ENCODE assay signal across 8 cellular contexts in genomic region chr2:101253713-101254085, GRCh38. TPM values are rescaled to one million over a fixed set of nuclear protein-coding genes. Genes with fewer than 3 reads are reported as not detected.
DNase-seq lines count a peak whose midpoint lies in the region; ATAC-seq and TF ChIP-seq lines count a peak whose summit lies in the region.

No MANE protein-coding gene starts in this region.

- no peak for DNase-seq in AG04449 (ENCODE audit: low read depth, low spot score)
- peak; percentile 2 for DNase-seq in IMR-90
- DNase-seq in central memory CD8-positive, alpha-beta T cell (ENCODE audit: low spot score in 2 of 2), result no peak
- DNase-seq in SHP77 (lab: John Stamatoyannopoulos, UW), result no peak
- DNase-seq in NCI-H2081 treated with DMSO at 0.1 percent for 48 hours (lab: John Stamatoyannopoulos, UW), result no peak
- DNase-seq in HUDEP-2 (lab: John Stamatoyannopoulos, UW; ENCODE audit: unreplicated experiment in 76 of 76), result no peak

- TF ChIP-seq POLR2A in IMR-90 (IDR thresholded peaks at IDR 0.05; ENCODE audit: low read depth, low read length), result no peak

- CTCF ChIA-PET in AG04449 (lab: Yijun Ruan, JAX) (interaction anchor here (0.9 to 3.5 kb wide), 5 partner anchors 9 to 646 kb away, joined by 3 to 15 read pairs (median 3); no protein-coding TSS in a partner anchor), IMR-90 (lab: Yijun Ruan, JAX) (no interaction called here)

- dilution Hi-C loops in IMR-90 (cut with HindIII; ENCODE audit: low sequenced_read_pairs, unreplicated experiment), result no loop called here

- ATAC-seq in IMR-90 (ENCODE audit: low read depth) (no peak), GM18520 (IDR thresholded peaks at IDR 0.05; ENCODE audit: unreplicated experiment) (no peak)
- ATAC-seq in central memory CD8-positive, alpha-beta T cell (replicated peaks; ENCODE audit: extremely low read depth, poor library complexity, severe bottlenecking), result peak; percentile 0

- H3K36me3 Mint-ChIP-seq in central memory CD8-positive, alpha-beta T cell (ENCODE audit: insufficient read depth), result peaks cover 32% of the 10 kb centered on the region

- whole genome bisulfite sequencing in IMR-90 (ENCODE audit: extremely low coverage in 2 of 2, insufficient read length in 1 of 2), 2 experiments, result 15% methylated on average over 7 of the region's 11 CpGs; no CpG with 5 or more reads in 1 of the 2 experiments

- H3K36me3 ChIP-seq in IMR-90 (ENCODE audit: control insufficient read depth, insufficient read depth, low read length), result peaks cover 4% of the 10 kb centered on the region
- no peaks in the 10 kb centered on the region for H3K36me3 ChIP-seq in mucosa of stomach (ENCODE audit: control insufficient read depth, insufficient read depth, low read length)

- H3K4me1 Mint-ChIP-seq in central memory CD8-positive, alpha-beta T cell, result peaks cover 44% of the 10 kb centered on the region

- H3K27me3 Mint-ChIP-seq in central memory CD8-positive, alpha-beta T cell, result no peaks in the 10 kb centered on the region

- H2BK15ac ChIP-seq in IMR-90 (ENCODE audit: low read depth, low read length), result no peak overlapping the region

- H3K9me3 ChIP-seq in IMR-90 (ENCODE audit: control insufficient read depth, insufficient read depth, low read length) (no peaks in the 10 kb centered on the region; the same call in 1 of the 2 replicates), mucosa of stomach (ENCODE audit: control insufficient read depth, low read length) (no peaks in the 10 kb centered on the region)

- H3K14ac ChIP-seq in IMR-90 (replicated peaks; ENCODE audit: low read depth, low read length), result peak overlapping the region; percentile 54

- H2BK5ac ChIP-seq in IMR-90 (ENCODE audit: low read depth, low read length, poor library complexity, severe bottlenecking), result no peak overlapping the region

- H4K8ac ChIP-seq in IMR-90 (ENCODE audit: low read depth in 2 of 2, low read length in 2 of 2), result peak overlapping the region; percentile 13 to 46; a peak in 2 of 4 replicates

- no peak overlapping the region for H3K56ac ChIP-seq in IMR-90 (ENCODE audit: extremely low read depth, insufficient read depth, low read length)

- no peak overlapping the region for H2BK120ac ChIP-seq in IMR-90 (ENCODE audit: low read depth, low read length)

- H4K91ac ChIP-seq in IMR-90 (ENCODE audit: insufficient read depth, low read depth, low read length), result no peak overlapping the region

- no peak overlapping the region; the same call in 1 of the 2 replicates for H2AK5ac ChIP-seq in IMR-90 (ENCODE audit: low read depth, low read length)

- no peak overlapping the region for H3K18ac ChIP-seq in IMR-90 (ENCODE audit: low read depth, low read length)

- no peaks in the 10 kb centered on the region for H3K27me3 ChIP-seq in IMR-90 (ENCODE audit: control insufficient read depth, insufficient read depth, low read length)
- no peaks in the 10 kb centered on the region for H3K27me3 ChIP-seq in mucosa of stomach (ENCODE audit: control insufficient read depth, insufficient read depth, low read length)

- peak overlapping the region; percentile 13; the same call in 1 of the 2 replicates for H3K4ac ChIP-seq in IMR-90 (ENCODE audit: low read depth, low read length)

- in situ Hi-C loops in IMR-90 (cut with MboI; ENCODE audit: low sequenced_read_pairs), result no loop called here

- TSS peak; percentile 59 for BruUV-seq in IMR-90 (replicated peaks; lab: Mats Ljungman, UMichigan)

- H3K9me3 Mint-ChIP-seq in central memory CD8-positive, alpha-beta T cell, result no peaks in the 10 kb centered on the region

- intact Hi-C loops in IMR-90 (cut with micrococcal nuclease), result loop anchor here (5.0 kb wide), 1 partner anchor 241 kb away; no protein-coding TSS in a partner anchor

- peak overlapping the region; percentile 23; the same call in 1 of the 2 replicates for H4K5ac ChIP-seq in IMR-90 (ENCODE audit: low read depth, low read length)

- peaks cover 12% of the 10 kb centered on the region for H3K4me1 ChIP-seq in IMR-90 (ENCODE audit: control insufficient read depth, insufficient read depth, low read length)
- H3K4me1 ChIP-seq in mucosa of stomach (ENCODE audit: control insufficient read depth, insufficient read depth, low read length), result peaks cover 19% of the 10 kb centered on the region

- H3K4me3 Mint-ChIP-seq in central memory CD8-positive, alpha-beta T cell, result peak overlapping the region; percentile 98

- peak overlapping the region; percentile 99 for H3K4me2 ChIP-seq in IMR-90 (ENCODE audit: low read depth, low read length)

- H4K20me1 ChIP-seq in IMR-90 (ENCODE audit: insufficient read depth, low read length), result peaks cover 15% of the 10 kb centered on the region; the same call in 1 of the 2 replicates

- peak overlapping the region; percentile 74 for H2AK9ac ChIP-seq in IMR-90 (replicated peaks; ENCODE audit: low read depth, low read length, poor library complexity)

- POLR2A ChIA-PET in AG04449 (lab: Yijun Ruan, JAX), result no interaction called here
- POLR2A ChIA-PET in IMR-90 (lab: Charles Lee; ENCODE audit: unreplicated experiment), result interaction anchor here (0.6 kb wide), 1 partner anchor 56 kb away, joined by 12 read pairs; no protein-coding TSS in a partner anchor

- H2AFZ ChIP-seq in IMR-90 (replicated peaks; ENCODE audit: low read length, poor library complexity), result peak overlapping the region; percentile 95

- TF ChIP-seq CTCF in AG04449 (IDR thresholded peaks at IDR 0.05; ENCODE audit: insufficient read depth, low read length, missing control alignments), result no peak
- no peak for TF ChIP-seq CTCF in IMR-90 (conservative IDR thresholded peaks at IDR 0.05; ENCODE audit: low read depth, low read length)

- peaks cover 9% of the 10 kb centered on the region for H3K9me1 ChIP-seq in IMR-90 (ENCODE audit: insufficient read depth, low read length)

- no peak overlapping the region for H2BK20ac ChIP-seq in IMR-90 (ENCODE audit: low read depth, low read length)

- peak overlapping the region; percentile 82 for H3K9ac ChIP-seq in IMR-90 (ENCODE audit: low read depth, low read length)
- peak overlapping the region; percentile 96 for H3K9ac ChIP-seq in mucosa of stomach (ENCODE audit: low read length)

- TF ChIP-seq RAD21 in IMR-90 (IDR thresholded peaks at IDR 0.05; ENCODE audit: low read length), result no peak

- H3K79me1 ChIP-seq in IMR-90 (ENCODE audit: low read depth in 1 of 2, low read length in 2 of 2), result peaks cover 17 to 40% of the 10 kb centered on the region in 2 experiments

- H3K4me3 ChIP-seq in AG04449 (ENCODE audit: low read depth, low read length) (peak overlapping the region; percentile 93), IMR-90 (ENCODE audit: insufficient read depth, low read depth, low read length) (peak overlapping the region; percentile 84), mucosa of stomach (ENCODE audit: low read length) (peak overlapping the region; percentile 43)

- H3K27ac ChIP-seq in IMR-90 (ENCODE audit: insufficient read depth, low read length), result peak overlapping the region; percentile 74

- peak overlapping the region; percentile 66 for H3K23ac ChIP-seq in IMR-90 (ENCODE audit: low read depth, low read length)

- H3K27ac Mint-ChIP-seq in central memory CD8-positive, alpha-beta T cell (ENCODE audit: low read depth), result peak overlapping the region; percentile 94

TF ChIP-seq in IMR-90, 13 proteins besides CTCF, POLR2A, EP300 and RAD21:
- TF ChIP-seq CHD1 (IDR thresholded peaks at IDR 0.05; ENCODE audit: low read depth, low read length) (no peak), NFE2L2 (IDR thresholded peaks at IDR 0.05; ENCODE audit: low read depth, low read length) (no peak), USF2 (IDR thresholded peaks at IDR 0.05; ENCODE audit: low read depth, low read length) (no peak), ELK1 (IDR thresholded peaks at IDR 0.05; ENCODE audit: borderline replicate concordance, low read depth, low read length) (no peak), RFX5 (IDR thresholded peaks at IDR 0.05; ENCODE audit: low read depth, low read length) (no peak), MAZ (IDR thresholded peaks at IDR 0.05; ENCODE audit: borderline replicate concordance, low read depth, low read length) (no peak)
TF ChIP-seq in IMR-90: peak in this region for 0.

RNA-seq across cellular contexts. Expression of gene CNOT11, which starts 1.0 kb away (rescaled TPM):
- total RNA-seq in IMR-90 (2012; rRNA removed), result 33.6 and 36.4 TPM in 2 replicates
- polyA plus RNA-seq in IMR-90 (2012; rRNA removed), result 50.3 and 55.8 TPM in 2 replicates
- polyA plus RNA-seq in IMR-90 (2012; cell fraction: cytosol; rRNA removed), result 15.6 and 40.7 TPM in 2 replicates
- 19.1 and 76.4 TPM in 2 replicates for polyA plus RNA-seq in IMR-90 (2012; cell fraction: nucleus; rRNA removed; ENCODE audit: low replicate concordance)

RNA-seq across cellular contexts. Expression of gene RNF149, which starts 54.8 kb away (rescaled TPM):
- total RNA-seq in IMR-90 (2012; rRNA removed), result 18.6 and 26.4 TPM in 2 replicates
- 13.0 and 14.5 TPM in 2 replicates for polyA plus RNA-seq in IMR-90 (2012; rRNA removed)
- polyA plus RNA-seq in IMR-90 (2012; cell fraction: cytosol; rRNA removed), result 6.0 and 11.0 TPM in 2 replicates
- 24.2 and 39.6 TPM in 2 replicates for polyA plus RNA-seq in IMR-90 (2012; cell fraction: nucleus; rRNA removed; ENCODE audit: low replicate concordance)

Comparison
In these comparisons a context has a peak if more than half of its experiments do, and no peak if none do; other contexts are left out.
1. H3K4me3 ChIP-seq: peak in every context shown above with its lines; median percentile 93 in AG04449; 84 in IMR-90; 43 in mucosa of stomach.